In the genomic region with DNA sequence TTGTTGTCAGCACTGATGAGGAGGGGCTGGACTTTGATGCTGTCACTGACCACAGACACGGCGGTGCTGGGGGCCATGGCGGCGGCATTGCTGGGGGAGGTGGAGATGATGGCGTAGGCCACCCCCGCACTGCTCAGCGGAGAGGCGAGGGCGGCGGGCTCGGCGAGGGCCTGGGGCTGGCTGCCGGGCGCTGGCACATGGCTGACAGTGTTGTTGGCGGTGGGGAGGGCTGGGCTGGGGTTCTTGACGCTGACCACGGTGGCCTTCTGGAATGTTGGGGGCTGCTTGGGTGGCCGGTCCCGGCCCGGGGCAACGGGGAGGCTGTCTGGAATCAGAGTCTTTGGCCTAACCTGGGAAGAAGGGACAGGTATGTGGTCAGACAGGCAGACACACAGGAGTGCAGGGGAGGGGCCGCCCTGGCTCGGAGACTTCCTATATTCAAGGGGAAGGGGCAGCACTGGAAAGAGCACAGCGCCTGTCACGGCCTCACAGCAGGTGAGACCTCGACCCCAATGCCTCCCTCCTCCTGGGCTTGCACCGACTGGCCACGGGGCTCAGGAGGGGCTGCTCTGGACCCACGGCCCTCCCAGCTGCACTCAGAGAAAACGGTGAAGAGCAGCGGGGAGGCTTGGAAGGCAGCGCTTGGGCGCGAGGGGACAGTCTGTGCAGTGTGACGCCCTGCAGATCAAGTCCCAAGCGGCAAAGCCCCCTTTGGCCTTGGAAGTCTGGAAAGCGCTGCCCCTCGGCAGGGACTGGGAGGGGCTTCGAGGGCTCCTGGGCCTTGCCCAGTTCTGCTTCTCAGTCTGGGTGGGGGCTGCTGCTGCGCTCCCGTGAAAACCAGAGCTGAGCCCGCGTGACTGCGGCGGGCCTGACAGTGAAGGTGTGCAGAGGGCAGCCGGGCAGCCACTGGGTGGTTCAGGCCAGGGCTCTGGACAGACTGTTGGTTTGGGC, we compare ENCODE assay signal across 1 cellular context.
TF ChIP-seq lines count a peak whose summit lies in the region.

No MANE protein-coding gene starts in this region.

TF ChIP-seq in HepG2, 621 proteins besides CTCF, POLR2A, EP300 and RAD21:
- no peak for TF ChIP-seq PCBP2 (optimal IDR thresholded peaks at IDR 0.05; ENCODE audit: low read depth, low read length, poor library complexity, severe bottlenecking)
- no peak for TF ChIP-seq HOXA3 (CRISPR knock-in tag; IDR thresholded peaks at IDR 0.05)
